Comparison of ENCODE assay signal across 8 cellular contexts in the genomic region with DNA sequence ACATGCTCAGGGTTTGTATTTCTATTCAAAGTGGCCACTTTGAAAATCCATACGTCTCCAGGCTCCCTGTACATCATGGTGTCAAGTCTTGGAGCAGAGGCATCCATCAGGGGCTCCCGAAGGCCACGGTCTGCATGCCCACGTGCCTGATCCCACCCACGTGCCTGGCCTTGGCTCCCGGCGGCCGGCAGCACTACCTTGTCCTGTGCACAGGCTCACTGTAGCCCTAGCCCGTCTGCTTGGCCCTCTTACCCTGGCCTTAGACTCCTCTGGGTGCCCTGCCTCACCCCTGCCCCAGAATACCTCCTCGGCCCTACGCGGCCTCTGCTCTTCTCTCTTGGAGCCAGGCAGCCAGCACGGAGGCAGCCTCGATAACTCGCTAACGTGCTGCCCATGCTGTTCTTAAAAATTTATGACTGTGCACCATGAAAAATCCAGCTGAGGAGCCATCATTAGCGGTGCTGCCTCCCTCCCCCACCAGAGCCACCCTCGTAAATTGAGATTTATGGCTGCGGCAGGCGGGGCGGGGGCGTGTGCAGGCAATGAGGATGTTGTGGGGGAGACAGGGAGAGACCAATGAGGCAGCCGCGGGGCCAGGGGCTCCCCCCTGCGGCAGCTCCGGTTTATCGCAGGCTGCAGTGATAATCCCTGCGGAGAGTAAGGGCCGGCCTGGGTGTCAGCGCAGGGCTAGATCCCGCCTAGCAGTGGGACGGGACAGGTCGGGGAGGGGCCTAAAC. TPM values are rescaled to one million over a fixed set of nuclear protein-coding genes. Genes with fewer than 3 reads are reported as not detected.
DNase-seq lines count a peak whose midpoint lies in the region; ATAC-seq and TF ChIP-seq lines count a peak whose summit lies in the region.

No MANE protein-coding gene starts in this region.

- peaks cover 31% of the 10 kb centered on the region for H3K36me3 Mint-ChIP-seq in MCF 10A (ENCODE audit: insufficient read depth, unreplicated experiment)

- H3K4me3 Mint-ChIP-seq in MCF 10A (ENCODE audit: unreplicated experiment) = no peak overlapping the region

- DNase-seq in GM19240 (ENCODE audit: insufficient read length, low spot score) (peak; percentile 58), NOMO-1 (lab: John Stamatoyannopoulos, UW; ENCODE audit: unreplicated experiment in 2 of 2) (peak; percentile 88 to 91), astrocyte of the cerebellum (ENCODE audit: low read depth) (no peak), left lung (peak in 1 of 2 donors; percentile 88), MCF 10A (ENCODE audit: unreplicated experiment) (no peak)
- DNase-seq in stimulated activated CD8-positive, alpha-beta memory T cell treated with anti-CD3 and anti-CD28 coated beads, Interleukin-15, amount 100 ng/mL, for 48 hours (ENCODE audit: low read depth in 2 of 2) = peak; percentile 37 to 50

- H3K36me3 ChIP-seq in left lung = peaks cover 0 to 11% of the 10 kb centered on the region in 2 donors

- no peaks in the 10 kb centered on the region for H3K9me3 ChIP-seq in left lung

- BruUV-seq in MCF 10A (replicated peaks; lab: Mats Ljungman, UMichigan) = no TSS peak

- in situ Hi-C loops in astrocyte of the cerebellum (cut with HindIII; ENCODE audit: low sequenced_read_pairs) = no loop called here

- TF ChIP-seq CTCF in astrocyte of the cerebellum (IDR thresholded peaks at IDR 0.05; ENCODE audit: low read depth, low read length, missing control alignments) (peak; percentile 58), left lung (IDR thresholded peaks at IDR 0.05) (peak; percentile 20 to 45), MCF 10A (IDR thresholded peaks at IDR 0.05; ENCODE audit: unreplicated experiment) (no peak)

- POLR2A ChIA-PET in MCF 10A (lab: Yijun Ruan, JAX) = interaction anchor here (0.6 kb wide), 1 partner anchor 20 kb away, joined by 3 read pairs; no protein-coding TSS in a partner anchor

- H3K27ac Mint-ChIP-seq in MCF 10A (ENCODE audit: low read depth, unreplicated experiment) = no peak overlapping the region

- no peaks in the 10 kb centered on the region for H3K9me3 Mint-ChIP-seq in MCF 10A (ENCODE audit: unreplicated experiment)

- H3K4me1 Mint-ChIP-seq in MCF 10A (ENCODE audit: insufficient read depth, unreplicated experiment) = no peaks in the 10 kb centered on the region

- no peak overlapping the region for H3K4me3 ChIP-seq in astrocyte of the cerebellum (ENCODE audit: low read depth, low read length)
- H3K4me3 ChIP-seq in left lung = no peak overlapping the region

- H3K27me3 ChIP-seq in left lung = no peaks in the 10 kb centered on the region

- peaks cover 0 to 29% of the 10 kb centered on the region in 2 donors for H3K4me1 ChIP-seq in left lung

- no peaks in the 10 kb centered on the region for H3K27me3 Mint-ChIP-seq in MCF 10A (ENCODE audit: insufficient read depth, unreplicated experiment)

- intact Hi-C loops in left lung (cut with DNase I) = no loop called here
- intact Hi-C loops in MCF 10A (cut with micrococcal nuclease) = no loop called here

- no peak overlapping the region for H3K27ac ChIP-seq in left lung

- ATAC-seq in left lung = peak; percentile 53
- no peak for ATAC-seq in GM21717 (IDR thresholded peaks at IDR 0.05; ENCODE audit: unreplicated experiment)
- ATAC-seq in HG02588 (IDR thresholded peaks at IDR 0.05; ENCODE audit: unreplicated experiment) = no peak

- CTCF ChIA-PET in MCF 10A (lab: Yijun Ruan, JAX) = interaction anchor here (1.4 kb wide), 1 partner anchor 357 kb away, joined by 6 read pairs; no protein-coding TSS in a partner anchor

RNA-seq across cellular contexts. Expression of a gene that starts 24.6 kb away (rescaled TPM):
- total RNA-seq in left lung = 10 to 100 TPM; 25.6 to 32.5 TPM
- total RNA-seq in MCF 10A (2022) = 36.6 and 38.5 TPM in 2 replicates

Comparison
In these comparisons a context has a peak if more than half of its experiments do, and no peak if none do; other contexts are left out.
1. DNase-seq: peak in GM19240 (single experiment), NOMO-1 (2 of 2) and stimulated activated CD8-positive, alpha-beta memory T cell treated with anti-CD3 and anti-CD28 coated beads, Interleukin-15, amount 100 ng/mL, for 48 hours (2 of 2); none in astrocyte of the cerebellum (single experiment) and MCF 10A (single experiment).